In genomic region chr12:106179086-106179485, GRCh38 we compare ENCODE assay signal across 1 cellular context.
A peak's percentile ranks its signal among the peaks of the same experiment; 100 is the strongest.
TF ChIP-seq lines count a peak whose summit lies in the region.

No MANE protein-coding gene starts in this region.

TF ChIP-seq in HepG2, 621 proteins besides CTCF, POLR2A, EP300 and RAD21 (continued from another document):
- TF ChIP-seq CSRNP2 (CRISPR knock-in tag; conservative IDR thresholded peaks at IDR 0.05; ENCODE audit: low read depth) (no peak), ZFX (CRISPR knock-in tag; IDR thresholded peaks at IDR 0.05; ENCODE audit: low read depth) (peak; percentile 72), ASH2L (IDR thresholded peaks at IDR 0.05; ENCODE audit: insufficient read length, low read depth, low read length) (no peak), GTF3A (CRISPR knock-in tag; conservative IDR thresholded peaks at IDR 0.05) (no peak), MEF2D (CRISPR knock-in tag; IDR thresholded peaks at IDR 0.05) (no peak), RARA (CRISPR knock-in tag; IDR thresholded peaks at IDR 0.05) (peak; percentile 28; the same call in 1 of the 2 replicates), KLF13 (CRISPR knock-in tag; IDR thresholded peaks at IDR 0.05) (no peak), PHF21A (CRISPR knock-in tag; IDR thresholded peaks at IDR 0.05) (0 out of 2 replicates have a peak, but pooled peaks have one; percentile 30), CHD4 (IDR thresholded peaks at IDR 0.05; ENCODE audit: borderline replicate concordance, low read length) (no peak), ISL2 (CRISPR knock-in tag; IDR thresholded peaks at IDR 0.05) (no peak), HMG20A (CRISPR knock-in tag; IDR thresholded peaks at IDR 0.05; ENCODE audit: borderline replicate concordance) (no peak; the same call in 1 of the 2 replicates), KDM6A (CRISPR knock-in tag; IDR thresholded peaks at IDR 0.05; ENCODE audit: low read depth) (no peak), ZNF552 (CRISPR knock-in tag; IDR thresholded peaks at IDR 0.05; ENCODE audit: borderline replicate concordance) (no peak), NCOA2 (CRISPR knock-in tag; IDR thresholded peaks at IDR 0.05) (0 out of 2 replicates have a peak, but pooled peaks have one; percentile 39), ZNF607 (CRISPR knock-in tag; IDR thresholded peaks at IDR 0.05; ENCODE audit: borderline replicate concordance) (peak; percentile 43; the same call in 1 of the 2 replicates), BRCA1 (CRISPR knock-in tag; IDR thresholded peaks at IDR 0.05) (no peak), REST (IDR thresholded peaks at IDR 0.05; ENCODE audit: borderline replicate concordance in 1 of 2, low read depth in 1 of 2, low read length in 2 of 2) (no peak), CEBPZ (IDR thresholded peaks at IDR 0.05; ENCODE audit: low read length) (no peak), ZNF644 (CRISPR knock-in tag; IDR thresholded peaks at IDR 0.05; ENCODE audit: low read depth) (0 out of 2 replicates have a peak, but pooled peaks have one; percentile 42), GATAD2A (CRISPR knock-in tag; IDR thresholded peaks at IDR 0.05) (peak; percentile 10; the same call in 1 of the 2 replicates), FOSL2 (CRISPR knock-in tag; IDR thresholded peaks at IDR 0.05) (no peak), TAF1 (CRISPR knock-in tag; IDR thresholded peaks at IDR 0.05) (no peak), ZBTB2 (CRISPR knock-in tag; IDR thresholded peaks at IDR 0.05; ENCODE audit: low read depth) (no peak), GABPA (IDR thresholded peaks at IDR 0.05; ENCODE audit: low read depth, low read length) (no peak), GABPA (CRISPR knock-in tag; IDR thresholded peaks at IDR 0.05; ENCODE audit: low read depth) (no peak), SP1 (IDR thresholded peaks at IDR 0.05) (no peak), SP1 (CRISPR knock-in tag; IDR thresholded peaks at IDR 0.05) (no peak), NCOR1 (IDR thresholded peaks at IDR 0.05; ENCODE audit: borderline replicate concordance, low read length) (no peak), ZNF512B (CRISPR knock-in tag; IDR thresholded peaks at IDR 0.05; ENCODE audit: borderline replicate concordance) (no peak), IKZF1 (IDR thresholded peaks at IDR 0.05) (no peak), CAMTA2 (CRISPR knock-in tag; IDR thresholded peaks at IDR 0.05; ENCODE audit: borderline replicate concordance) (no peak), PHF8 (CRISPR knock-in tag; IDR thresholded peaks at IDR 0.05) (0 out of 2 replicates have a peak, but pooled peaks have one; percentile 24), ZNF777 (CRISPR knock-in tag; IDR thresholded peaks at IDR 0.05) (no peak), PCBP1 (IDR thresholded peaks at IDR 0.05; ENCODE audit: borderline replicate concordance, low read depth, low read length) (no peak), PHF20 (CRISPR knock-in tag; IDR thresholded peaks at IDR 0.05) (no peak), ZKSCAN8 (CRISPR knock-in tag; IDR thresholded peaks at IDR 0.05; ENCODE audit: borderline replicate concordance) (no peak), GABPB1 (CRISPR knock-in tag; IDR thresholded peaks at IDR 0.05) (0 out of 2 replicates have a peak, but pooled peaks have one; percentile 23), ZNF616 (CRISPR knock-in tag; IDR thresholded peaks at IDR 0.05; ENCODE audit: low read depth) (no peak), ZNF639 (CRISPR knock-in tag; conservative IDR thresholded peaks at IDR 0.05) (no peak), SOX6 (IDR thresholded peaks at IDR 0.05) (no peak), SOX6 (CRISPR knock-in tag; IDR thresholded peaks at IDR 0.05) (0 out of 2 replicates have a peak, but pooled peaks have one; percentile 17)
